Comparison of ENCODE assay signal across 12 cellular contexts in the genomic region with DNA sequence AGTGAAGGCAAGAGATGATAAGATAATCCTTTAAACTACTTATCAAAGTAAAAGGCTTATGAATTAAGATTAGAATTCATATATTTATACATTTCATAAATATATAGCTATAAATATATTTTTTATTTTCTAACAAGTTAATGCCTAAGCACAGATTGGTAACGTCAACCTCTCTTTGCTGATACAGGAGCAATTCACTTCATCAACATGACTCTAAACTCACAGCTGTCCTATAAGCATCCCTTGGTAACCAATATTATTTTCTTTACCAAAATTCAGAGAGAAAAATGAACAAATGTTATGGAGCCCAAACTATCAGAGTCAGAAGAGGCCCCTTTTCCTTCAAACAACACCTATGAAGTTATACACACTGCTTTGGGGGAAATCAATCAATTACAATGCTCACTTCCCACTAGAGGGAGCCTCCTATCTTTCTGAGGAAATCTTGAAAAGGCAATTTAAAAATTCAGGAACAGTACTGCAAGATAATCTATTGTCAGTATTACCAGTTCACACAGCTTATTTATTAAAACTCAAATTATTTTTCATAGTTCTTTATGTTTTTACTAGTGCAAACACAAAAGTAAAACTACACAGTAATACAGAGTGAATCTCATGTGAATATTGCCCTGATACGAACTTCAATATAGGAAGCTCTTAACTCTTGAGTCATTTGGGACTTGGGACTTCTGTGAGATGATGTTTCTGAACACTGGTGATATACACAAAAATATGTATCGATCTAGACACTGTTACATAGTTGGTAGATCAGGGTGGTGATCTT. TPM values are rescaled to one million over a fixed set of nuclear protein-coding genes. Genes with fewer than 3 reads are reported as not detected.
DNase-seq lines count a peak whose midpoint lies in the region; TF ChIP-seq lines count a peak whose summit lies in the region.
"Had no signal": no experiment of that assay in that cellular context is flagged by ENCODE, and none has a peak within 500 bp of the region (broad histone marks: within the 10 kb centered on the region; RNA-seq: fewer than 3 reads in every experiment).

No MANE protein-coding gene starts in this region.

- H3K9me3 Mint-ChIP-seq in activated CD4-positive, alpha-beta memory T cell treated with anti-CD3 and anti-CD28 coated beads for 36 hours = peaks cover 26% of the 10 kb centered on the region

- no peaks in the 10 kb centered on the region for H3K36me3 ChIP-seq in Karpas-422 (ENCODE audit: insufficient read depth, low read length)
- no peaks in the 10 kb centered on the region for H3K36me3 ChIP-seq in mammary epithelial cell (ENCODE audit: insufficient read depth, low read length)

- CTCF ChIA-PET in mammary epithelial cell (lab: Charles Lee; ENCODE audit: low non-redundant PET) = no interaction called here
- CTCF ChIA-PET in activated CD4-positive, alpha-beta memory T cell treated with anti-CD3 and anti-CD28 coated beads for 36 hours (lab: Charles Lee) = no interaction called here

- peak; percentile 45 to 54 for TF ChIP-seq CTCF in mammary epithelial cell (conservative IDR thresholded peaks at IDR 0.05 in 1 of 2, IDR thresholded peaks at IDR 0.05 in 1 of 2; ENCODE audit: extremely low read depth in 1 of 2, insufficient read depth in 1 of 2, low read depth in 1 of 2, low read length in 2 of 2)

- no peaks in the 10 kb centered on the region for H3K27me3 Mint-ChIP-seq in activated CD4-positive, alpha-beta memory T cell treated with anti-CD3 and anti-CD28 coated beads for 36 hours
- H3K27me3 Mint-ChIP-seq: T-helper 17 cell had no signal

- H3K36me3 Mint-ChIP-seq in activated CD4-positive, alpha-beta memory T cell treated with anti-CD3 and anti-CD28 coated beads for 36 hours = peaks cover 40% of the 10 kb centered on the region

- H3K4me1 ChIP-seq in Karpas-422 (ENCODE audit: low read length) (no peaks in the 10 kb centered on the region), mammary epithelial cell (ENCODE audit: insufficient read depth, low read length) (no peaks in the 10 kb centered on the region)

- DNase-seq in DMS114 treated with DMSO at 0.1 percent for 48 hours (lab: John Stamatoyannopoulos, UW; ENCODE audit: unreplicated experiment) (peak; percentile 8), Karpas-422 (peak; percentile 46), mammary epithelial cell (no peak), lung microvascular endothelial cell (ENCODE audit: low read depth in 2 of 2) (peak; percentile 19 to 30), AG20443 (ENCODE audit: low spot score) (no peak), HuH-7 (ENCODE audit: low spot score) (no peak), glomerular visceral epithelial cell (ENCODE audit: extremely low spot score) (no peak)
- no peak for DNase-seq in activated CD4-positive, alpha-beta memory T cell treated with anti-CD3 and anti-CD28 coated beads for 36 hours
- DNase-seq: NCI-H510A, T-helper 17 cell had no signal

- H3K9me2 ChIP-seq in Karpas-422 (replicated peaks; ENCODE audit: insufficient read depth, low read length) = no peaks in the 10 kb centered on the region

- H3K27me3 ChIP-seq in Karpas-422 (ENCODE audit: low read length) = no peaks in the 10 kb centered on the region
- no peaks in the 10 kb centered on the region for H3K27me3 ChIP-seq in mammary epithelial cell (ENCODE audit: insufficient read depth, low read length)

- H4K20me1 ChIP-seq in Karpas-422 (ENCODE audit: insufficient read depth, low read depth, low read length) = no peaks in the 10 kb centered on the region
- H4K20me1 ChIP-seq in mammary epithelial cell (ENCODE audit: insufficient read depth, low read length) = no peaks in the 10 kb centered on the region

- H3K9me3 ChIP-seq in Karpas-422 (ENCODE audit: low read length) (no peaks in the 10 kb centered on the region), mammary epithelial cell (replicated peaks; ENCODE audit: insufficient read depth, low read length) (no peaks in the 10 kb centered on the region)

- dilution Hi-C loops in mammary epithelial cell (cut with HindIII; ENCODE audit: low sequenced_read_pairs) = no loop called here

- POLR2A ChIA-PET in activated CD4-positive, alpha-beta memory T cell treated with anti-CD3 and anti-CD28 coated beads for 36 hours (lab: Charles Lee) = no interaction called here

- no TSS peak for BruUV-seq in mammary epithelial cell (replicated peaks; lab: Mats Ljungman, UMichigan)

- H2AFZ ChIP-seq in Karpas-422 (ENCODE audit: low read length) = no peak overlapping the region
- no peak overlapping the region for H2AFZ ChIP-seq in mammary epithelial cell (ENCODE audit: low read depth, low read length)

- in situ Hi-C loops in mammary epithelial cell (cut with MboI; ENCODE audit: low sequenced_read_pairs in 2 of 2) = no loop called here

- no peak overlapping the region for H3K27ac ChIP-seq in Karpas-422 (ENCODE audit: low read length)
- H3K27ac ChIP-seq in mammary epithelial cell (ENCODE audit: insufficient read depth, low read depth, low read length) = no peak overlapping the region
- H3K27ac ChIP-seq: coronary artery had no signal

- 62% methylated on average over 3 of the region's 3 CpGs for WGBS in mammary epithelial cell (ENCODE audit: low coverage, missing lambda C conversion rate)

- H3K79me2 ChIP-seq in Karpas-422 (ENCODE audit: low read length) = no peaks in the 10 kb centered on the region
- no peaks in the 10 kb centered on the region for H3K79me2 ChIP-seq in mammary epithelial cell (ENCODE audit: insufficient read depth, low read length)

- no peak overlapping the region for H3K4me3 ChIP-seq in Karpas-422 (ENCODE audit: low read length)
- no peak overlapping the region for H3K4me3 ChIP-seq in mammary epithelial cell (replicated peaks in 1 of 3; ENCODE audit: insufficient read depth in 1 of 3, low read depth in 2 of 3, low read length in 3 of 3)
- H3K4me3 ChIP-seq: coronary artery had no signal

- intact Hi-C loops in mammary epithelial cell (cut with micrococcal nuclease) = loop anchor here (10.0 kb wide), 1 partner anchor 330 kb away; no protein-coding TSS in a partner anchor
- intact Hi-C loops in activated CD4-positive, alpha-beta memory T cell treated with anti-CD3 and anti-CD28 coated beads for 36 hours (cut with micrococcal nuclease) = no loop called here

- H3K27ac Mint-ChIP-seq in activated CD4-positive, alpha-beta memory T cell treated with anti-CD3 and anti-CD28 coated beads for 36 hours = no peak overlapping the region
- H3K27ac Mint-ChIP-seq: T-helper 17 cell had no signal

- no peak overlapping the region for H3K9ac ChIP-seq in Karpas-422 (ENCODE audit: low read length)
- H3K9ac ChIP-seq in mammary epithelial cell (ENCODE audit: insufficient read depth, low read length) = no peak overlapping the region

- no peaks in the 10 kb centered on the region for H3K4me1 Mint-ChIP-seq in activated CD4-positive, alpha-beta memory T cell treated with anti-CD3 and anti-CD28 coated beads for 36 hours (ENCODE audit: low read depth)
- H3K4me1 Mint-ChIP-seq: T-helper 17 cell had no signal

- no peak overlapping the region for H3K4me3 Mint-ChIP-seq in activated CD4-positive, alpha-beta memory T cell treated with anti-CD3 and anti-CD28 coated beads for 36 hours
- H3K4me3 Mint-ChIP-seq: T-helper 17 cell had no signal

- H3K4me2 ChIP-seq in Karpas-422 (ENCODE audit: low read depth, low read length, poor library complexity, severe bottlenecking) = no peak overlapping the region
- H3K4me2 ChIP-seq in mammary epithelial cell (ENCODE audit: insufficient read depth, low read depth, low read length) = no peak overlapping the region

RNA-seq across cellular contexts. Expression of gene NOBOX, which starts 51.0 kb away (rescaled TPM):
- total RNA-seq in Karpas-422 (2014; rRNA removed; shearing (Covaris generic); ENCODE audit: low replicate concordance) = not detected in 2 replicates
- not detected for total RNA-seq in mammary epithelial cell
- not detected for polyA plus RNA-seq in mammary epithelial cell
- not detected for polyA minus RNA-seq in mammary epithelial cell
- total RNA-seq in lung microvascular endothelial cell = not detected in 2 replicates
- total RNA-seq in activated CD4-positive, alpha-beta memory T cell treated with anti-CD3 and anti-CD28 coated beads for 36 hours = not detected
- total RNA-seq: pulmonary artery endothelial cell, T-helper 17 cell had no signal

Comparison
In these comparisons a context has a peak if more than half of its experiments do, and no peak if none do; other contexts are left out.
1. DNase-seq: peak in DMS114 treated with DMSO at 0.1 percent for 48 hours (single experiment), Karpas-422 (single experiment) and lung microvascular endothelial cell (2 of 2); none in mammary epithelial cell (single experiment), activated CD4-positive, alpha-beta memory T cell treated with anti-CD3 and anti-CD28 coated beads for 36 hours (single experiment), AG20443 (single experiment), HuH-7 (single experiment) and glomerular visceral epithelial cell (single experiment).